In genomic region chr5:37983463-37983862, GRCh38 we compare ENCODE assay signal across 23 cellular contexts.
DNase-seq lines count a peak whose midpoint lies in the region; ATAC-seq, FAIRE-seq and TF ChIP-seq lines count a peak whose summit lies in the region.
"Had no signal": no experiment of that assay in that cellular context is flagged by ENCODE, and none has a peak within 500 bp of the region (broad histone marks: within the 10 kb centered on the region; RNA-seq: fewer than 3 reads in every experiment).

No MANE protein-coding gene starts in this region.

- H3K27ac ChIP-seq in gastroesophageal sphincter = peak overlapping the region in 2 of 4 donors; percentile 33 to 49
- H3K27ac ChIP-seq: A549 had no signal

- H3K9me3 ChIP-seq in gastroesophageal sphincter = peaks cover 0 to 8% (median 0%) of the 10 kb centered on the region in 3 donors
- H3K9me3 ChIP-seq: BE2C, Caco-2, HAP-1 had no signal

- TF ChIP-seq CTCF in gastroesophageal sphincter (IDR thresholded peaks at IDR 0.05) = no peak

- TF ChIP-seq EP300 in gastroesophageal sphincter (IDR thresholded peaks at IDR 0.05) = no peak

- ATAC-seq in left ventricle myocardium superior = peak; percentile 49
- ATAC-seq in Right ventricle myocardium inferior = no peak
- peak; percentile 22 for ATAC-seq in gastroesophageal sphincter
- no peak for ATAC-seq in HG03439 (IDR thresholded peaks at IDR 0.05; ENCODE audit: unreplicated experiment)
- ATAC-seq: A549 had no signal

- H3K27me3 ChIP-seq in gastroesophageal sphincter = no peaks in the 10 kb centered on the region
- H3K27me3 ChIP-seq: BE2C had no signal

- no peak for TF ChIP-seq POLR2A in gastroesophageal sphincter (IDR thresholded peaks at IDR 0.05)

- WGBS in gastroesophageal sphincter (ENCODE audit: low coverage in 1 of 2), 2 donors = 27 to 38% methylated on average over 1 to 2 of the region's 2 CpGs

- no peak overlapping the region for H3K4me3 ChIP-seq in gastroesophageal sphincter
- H3K4me3 ChIP-seq: A549, HAP-1 had no signal

- FAIRE-seq in urothelium cell line (lab: Jason Lieb, UNC) = peak; percentile 17
- FAIRE-seq: A549, G401.6, GM12892, H54 had no signal

- DNase-seq in left ventricle myocardium superior (no peak), Right ventricle myocardium inferior (ENCODE audit: missing footprints) (no peak), RPMI7951 (ENCODE audit: low read depth) (peak; percentile 16), urothelium cell line (ENCODE audit: low spot score) (no peak)
- no peak for DNase-seq in stimulated activated CD4-positive, alpha-beta T cell treated with anti-CD3 and anti-CD28 coated beads, Interleukin-4, amount 100 ng/mL, for 4 hours
- DNase-seq: 8988T; ACHN; AML-193; BE2C; C1 segment of cervical spinal cord; Caco-2; CD4-positive, alpha-beta memory T cell; DMS153; DND-41; GOT3; HFFc6 had no signal

- H3K36me3 ChIP-seq in gastroesophageal sphincter = no peaks in the 10 kb centered on the region
- H3K36me3 ChIP-seq: BE2C, HAP-1 had no signal

- H3K4me1 ChIP-seq in gastroesophageal sphincter = peaks cover 0 to 12% (median 0%) of the 10 kb centered on the region in 3 donors
- H3K4me1 ChIP-seq: A549, BE2C, Caco-2, HAP-1 had no signal

- intact Hi-C loops in left ventricle myocardium superior (cut with micrococcal nuclease) = no loop called here
- intact Hi-C loops in Right ventricle myocardium inferior (cut with DNase I) = no loop called here

Comparison
In these comparisons a context has a peak if more than half of its experiments do, and no peak if none do; other contexts are left out.
1. ATAC-seq: peak in left ventricle myocardium superior (single experiment) and gastroesophageal sphincter (single experiment); none in Right ventricle myocardium inferior (single experiment) and HG03439 (single experiment).